In genomic region chr1:15224903-15225485, GRCh38 we compare ENCODE assay signal across 1 cellular context.
A peak's percentile ranks its signal among the peaks of the same experiment; 100 is the strongest.
TF ChIP-seq lines count a peak whose summit lies in the region.

No MANE protein-coding gene starts in this region.

TF ChIP-seq in K562, 482 proteins besides CTCF, POLR2A, EP300 and RAD21:
- TF ChIP-seq CEBPB (tag; IDR thresholded peaks at IDR 0.05) (peak; percentile 55; the same call in 1 of the 2 replicates), CEBPG (CRISPR knock-in tag; IDR thresholded peaks at IDR 0.05) (0 out of 2 replicates have a peak, but pooled peaks have one; percentile 23), CEBPG (tag; conservative IDR thresholded peaks at IDR 0.05 in 1 of 2, IDR thresholded peaks at IDR 0.05 in 1 of 2) (peak in 1 of 2 experiments; percentile 68; a peak in 2 of 4 replicates), ZNF24 (IDR thresholded peaks at IDR 0.05) (no peak), BACH1 (tag; IDR thresholded peaks at IDR 0.05) (no peak), ZNF696 (CRISPR knock-in tag; conservative IDR thresholded peaks at IDR 0.05) (no peak)
- TF ChIP-seq, protein P1, sequence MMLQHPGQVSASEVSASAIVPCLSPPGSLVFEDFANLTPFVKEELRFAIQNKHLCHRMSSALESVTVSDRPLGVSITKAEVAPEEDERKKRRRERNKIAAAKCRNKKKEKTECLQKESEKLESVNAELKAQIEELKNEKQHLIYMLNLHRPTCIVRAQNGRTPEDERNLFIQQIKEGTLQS (IDR thresholded peaks at IDR 0.05), result peak; percentile 50; the same call in 1 of the 2 replicates
- TF ChIP-seq, protein P1 (CRISPR knock-in tag; conservative IDR thresholded peaks at IDR 0.05), result no peak
